In the genomic region with DNA sequence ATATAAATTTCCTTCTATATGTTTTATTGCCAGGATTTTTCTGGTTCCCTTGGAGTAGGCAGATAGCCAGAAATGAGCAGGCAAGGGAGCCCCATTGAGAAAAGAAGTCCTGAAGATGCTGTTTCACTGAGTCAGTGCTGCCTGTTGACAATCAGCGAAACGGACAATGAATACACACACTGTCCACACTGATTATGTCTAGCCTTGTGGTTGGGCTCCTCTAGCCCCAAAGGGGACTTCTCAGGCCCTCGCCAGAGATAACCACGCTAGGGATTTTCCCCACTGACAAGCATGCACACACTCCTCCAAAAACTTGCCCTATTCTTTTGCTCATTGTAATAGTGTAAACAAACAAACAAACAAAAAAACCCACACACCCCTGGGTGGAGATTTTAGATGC, we compare ENCODE assay signal across 17 cellular contexts.
DNase-seq lines count a peak whose midpoint lies in the region; ATAC-seq and TF ChIP-seq lines count a peak whose summit lies in the region.
"Had no signal": no experiment of that assay in that cellular context is flagged by ENCODE, and none has a peak within 500 bp of the region (broad histone marks: within the 10 kb centered on the region; RNA-seq: fewer than 3 reads in every experiment).

No MANE protein-coding gene starts in this region.

- no peak overlapping the region for H3K9ac ChIP-seq in smooth muscle cell (ENCODE audit: low read depth)

- in situ Hi-C loops in SK-MEL-5 (cut with HindIII; ENCODE audit: low pct_unique_long_range_greater_than_20kb, low sequenced_read_pairs) = no loop called here

- no peaks in the 10 kb centered on the region for H3K36me3 ChIP-seq in smooth muscle cell (ENCODE audit: low read depth)
- H3K36me3 ChIP-seq in upper lobe of right lung = no peaks in the 10 kb centered on the region
- H3K36me3 ChIP-seq: BE2C had no signal

- H4K20me1 ChIP-seq in smooth muscle cell (ENCODE audit: low read depth) = no peaks in the 10 kb centered on the region

- no peaks in the 10 kb centered on the region for H3F3A ChIP-seq in smooth muscle cell (ENCODE audit: low read depth)

- H3K4me3 ChIP-seq in smooth muscle cell = no peak overlapping the region
- no peak overlapping the region for H3K4me3 ChIP-seq in upper lobe of right lung

- H3K27me3 ChIP-seq in smooth muscle cell (ENCODE audit: low read depth) (no peaks in the 10 kb centered on the region), upper lobe of right lung (no peaks in the 10 kb centered on the region)
- H3K27me3 ChIP-seq: BE2C had no signal

- no peak for TF ChIP-seq CTCF in smooth muscle cell (IDR thresholded peaks at IDR 0.05; ENCODE audit: borderline replicate concordance, insufficient read depth, poor library complexity, severe bottlenecking)
- TF ChIP-seq CTCF in upper lobe of right lung (IDR thresholded peaks at IDR 0.05) = no peak

- H3K79me2 ChIP-seq in smooth muscle cell (ENCODE audit: low read depth) = no peaks in the 10 kb centered on the region

- H3K27ac ChIP-seq in smooth muscle cell (ENCODE audit: low read depth) = no peak overlapping the region
- no peak overlapping the region for H3K27ac ChIP-seq in upper lobe of right lung

- DNase-seq in SK-MEL-5 (ENCODE audit: low read depth, low spot score) = peak; percentile 0
- peak; percentile 7 for DNase-seq in medulla oblongata (ENCODE audit: extremely low spot score)
- no peak for DNase-seq in smooth muscle cell (lab: John Stamatoyannopoulos, UW; ENCODE audit: unreplicated experiment)
- no peak for DNase-seq in upper lobe of right lung
- no peak for DNase-seq in NCI-H2081 treated with DMSO at 0.1 percent for 48 hours (lab: John Stamatoyannopoulos, UW)
- DNase-seq in left cardiac atrium = no peak
- DNase-seq: BE2C; C1 segment of cervical spinal cord; CD4-positive, CD25-positive, alpha-beta regulatory T cell; CD8-positive, alpha-beta memory T cell; COR-L47; DMS 273 treated with DMSO at 0.1 percent for 48 hours; DMS53; DND-41; GOT3; H7 had no signal

- intact Hi-C loops in upper lobe of right lung (cut with DNase I) (no loop called here), left cardiac atrium (cut with DNase I) (no loop called here)

- no peaks in the 10 kb centered on the region for H3K9me3 ChIP-seq in smooth muscle cell (replicated peaks; ENCODE audit: low read depth)
- no peaks in the 10 kb centered on the region for H3K9me3 ChIP-seq in upper lobe of right lung
- H3K9me3 ChIP-seq: BE2C had no signal

- peak; percentile 42 for ATAC-seq in GM18868 (IDR thresholded peaks at IDR 0.05; ENCODE audit: unreplicated experiment)
- ATAC-seq in upper lobe of right lung = no peak
- ATAC-seq in left cardiac atrium = no peak

- H2AFZ ChIP-seq in smooth muscle cell (ENCODE audit: low read depth) = peak overlapping the region; percentile 30

- 45% methylated on average over 4 of the region's 4 CpGs for WGBS in smooth muscle cell (ENCODE audit: low lambda C conversion rate)

- no peak overlapping the region for H3K4me2 ChIP-seq in smooth muscle cell

- H3K4me1 ChIP-seq in smooth muscle cell (ENCODE audit: low read depth) (no peaks in the 10 kb centered on the region), upper lobe of right lung (no peaks in the 10 kb centered on the region)
- H3K4me1 ChIP-seq: BE2C had no signal

Comparison
In these comparisons a context has a peak if more than half of its experiments do, and no peak if none do; other contexts are left out.
1. DNase-seq: peak in SK-MEL-5 (single experiment) and medulla oblongata (single experiment); none in smooth muscle cell (single experiment), upper lobe of right lung (single experiment), NCI-H2081 treated with DMSO at 0.1 percent for 48 hours (single experiment) and left cardiac atrium (single experiment).